17 cellular contexts compared by ENCODE assay signal in genomic region chr6:435442-436307, GRCh38. TPM values are rescaled to one million over a fixed set of nuclear protein-coding genes. Genes with fewer than 3 reads are reported as not detected.
DNase-seq lines count a peak whose midpoint lies in the region; ATAC-seq and TF ChIP-seq lines count a peak whose summit lies in the region.
"Had no signal": no experiment of that assay in that cellular context is flagged by ENCODE, and none has a peak within 500 bp of the region (broad histone marks: within the 10 kb centered on the region; RNA-seq: fewer than 3 reads in every experiment).

No MANE protein-coding gene starts in this region.

- no peak overlapping the region for H3K4me3 Mint-ChIP-seq in activated naive CD8-positive, alpha-beta T cell
- H3K4me3 Mint-ChIP-seq in activated naive CD8-positive, alpha-beta T cell treated with anti-CD3 and anti-CD28 coated beads, Interleukin-2, amount 50 U/mL, for 24 hours = no peak overlapping the region
- H3K4me3 Mint-ChIP-seq in T-helper 17 cell = no peak overlapping the region
- H3K4me3 Mint-ChIP-seq in stimulated activated naive CD8-positive, alpha-beta T cell treated with anti-CD3 and anti-CD28 coated beads, Interleukin-15, amount 100 ng/mL, for 72 hours = peak overlapping the region; percentile 72 to 74
- H3K4me3 Mint-ChIP-seq in glutamatergic neuron (ENCODE audit: unreplicated experiment) = no peak overlapping the region

- in situ Hi-C loops in brain microvascular endothelial cell (cut with HindIII; ENCODE audit: low pct_ligation_motif_present, low sequenced_read_pairs) = no loop called here

- H3K4me3 ChIP-seq in brain microvascular endothelial cell (ENCODE audit: low read depth, low read length) = no peak overlapping the region
- H3K4me3 ChIP-seq: colonic mucosa, right lobe of liver had no signal

- H3K27ac ChIP-seq in brain microvascular endothelial cell = peak overlapping the region; percentile 61
- H3K27ac ChIP-seq: colonic mucosa, right lobe of liver had no signal

- no peaks in the 10 kb centered on the region for H3K27me3 Mint-ChIP-seq in activated naive CD8-positive, alpha-beta T cell
- no peaks in the 10 kb centered on the region for H3K27me3 Mint-ChIP-seq in activated naive CD8-positive, alpha-beta T cell treated with anti-CD3 and anti-CD28 coated beads, Interleukin-2, amount 50 U/mL, for 24 hours
- H3K27me3 Mint-ChIP-seq in T-helper 17 cell (no peaks in the 10 kb centered on the region), glutamatergic neuron (ENCODE audit: unreplicated experiment) (peaks cover 2% of the 10 kb centered on the region)
- no peaks in the 10 kb centered on the region for H3K27me3 Mint-ChIP-seq in stimulated activated naive CD8-positive, alpha-beta T cell treated with anti-CD3 and anti-CD28 coated beads, Interleukin-15, amount 100 ng/mL, for 72 hours

- DNase-seq in activated naive CD8-positive, alpha-beta T cell treated with anti-CD3 and anti-CD28 coated beads, Interleukin-2, amount 50 U/mL, for 24 hours = no peak
- DNase-seq in T-helper 17 cell = no peak
- peak; percentile 18 for DNase-seq in brain microvascular endothelial cell
- DNase-seq in stimulated activated naive CD8-positive, alpha-beta T cell treated with anti-CD3 and anti-CD28 coated beads, Interleukin-15, amount 100 ng/mL, for 72 hours = peak in 1 of 2 donors; percentile 7
- no peak for DNase-seq in NCI-H510A (lab: John Stamatoyannopoulos, UW)
- no peak for DNase-seq in glutamatergic neuron
- no peak for DNase-seq in NCI-H1105 treated with DMSO at 0.1 percent for 48 hours (lab: John Stamatoyannopoulos, UW)
- DNase-seq: colonic mucosa, COR-L47, foreskin melanocyte, NCI-H2029 treated with DMSO at 0.1 percent for 48 hours, NCI-H524, right lobe of liver, SHP77 had no signal

- H3K36me3 Mint-ChIP-seq in activated naive CD8-positive, alpha-beta T cell = no peaks in the 10 kb centered on the region
- H3K36me3 Mint-ChIP-seq in activated naive CD8-positive, alpha-beta T cell treated with anti-CD3 and anti-CD28 coated beads, Interleukin-2, amount 50 U/mL, for 24 hours (ENCODE audit: low read depth) = no peaks in the 10 kb centered on the region
- H3K36me3 Mint-ChIP-seq in T-helper 17 cell (ENCODE audit: low read depth) (no peaks in the 10 kb centered on the region), glutamatergic neuron (ENCODE audit: unreplicated experiment) (peaks cover 3% of the 10 kb centered on the region)

- H3K4me1 Mint-ChIP-seq in activated naive CD8-positive, alpha-beta T cell (ENCODE audit: low read depth) = peaks cover 34% of the 10 kb centered on the region
- H3K4me1 Mint-ChIP-seq in activated naive CD8-positive, alpha-beta T cell treated with anti-CD3 and anti-CD28 coated beads, Interleukin-2, amount 50 U/mL, for 24 hours = peaks cover 52% of the 10 kb centered on the region
- H3K4me1 Mint-ChIP-seq in T-helper 17 cell (peaks cover 20% of the 10 kb centered on the region), glutamatergic neuron (ENCODE audit: low read depth, unreplicated experiment) (no peaks in the 10 kb centered on the region)
- peaks cover 59% of the 10 kb centered on the region for H3K4me1 Mint-ChIP-seq in stimulated activated naive CD8-positive, alpha-beta T cell treated with anti-CD3 and anti-CD28 coated beads, Interleukin-15, amount 100 ng/mL, for 72 hours

- H3K36me3 ChIP-seq in brain microvascular endothelial cell (replicated peaks) = no peaks in the 10 kb centered on the region
- H3K36me3 ChIP-seq: colonic mucosa, right lobe of liver had no signal

- peak overlapping the region; percentile 86 for H3K27ac Mint-ChIP-seq in activated naive CD8-positive, alpha-beta T cell
- no peak overlapping the region for H3K27ac Mint-ChIP-seq in activated naive CD8-positive, alpha-beta T cell treated with anti-CD3 and anti-CD28 coated beads, Interleukin-2, amount 50 U/mL, for 24 hours
- peak overlapping the region; percentile 54 for H3K27ac Mint-ChIP-seq in T-helper 17 cell
- peak overlapping the region in 1 of 2 donors; percentile 67 for H3K27ac Mint-ChIP-seq in stimulated activated naive CD8-positive, alpha-beta T cell treated with anti-CD3 and anti-CD28 coated beads, Interleukin-15, amount 100 ng/mL, for 72 hours
- H3K27ac Mint-ChIP-seq in glutamatergic neuron (ENCODE audit: unreplicated experiment) = no peak overlapping the region

- H3K27me3 ChIP-seq in brain microvascular endothelial cell (replicated peaks) = no peaks in the 10 kb centered on the region
- H3K27me3 ChIP-seq: colonic mucosa, right lobe of liver had no signal

- H3K9me3 ChIP-seq in T-helper 17 cell (ENCODE audit: control insufficient read depth, low read length, poor library complexity, severe bottlenecking) = no peaks in the 10 kb centered on the region
- H3K9me3 ChIP-seq: colonic mucosa, right lobe of liver had no signal

- no peak for ATAC-seq in activated naive CD8-positive, alpha-beta T cell treated with anti-CD3 and anti-CD28 coated beads, Interleukin-2, amount 50 U/mL, for 24 hours
- no peak for ATAC-seq in T-helper 17 cell
- ATAC-seq in stimulated activated naive CD8-positive, alpha-beta T cell treated with anti-CD3 and anti-CD28 coated beads, Interleukin-15, amount 100 ng/mL, for 72 hours = no peak

- H3K9me3 Mint-ChIP-seq in activated naive CD8-positive, alpha-beta T cell (ENCODE audit: low read depth) = no peaks in the 10 kb centered on the region
- no peaks in the 10 kb centered on the region for H3K9me3 Mint-ChIP-seq in activated naive CD8-positive, alpha-beta T cell treated with anti-CD3 and anti-CD28 coated beads, Interleukin-2, amount 50 U/mL, for 24 hours
- no peaks in the 10 kb centered on the region for H3K9me3 Mint-ChIP-seq in stimulated activated naive CD8-positive, alpha-beta T cell treated with anti-CD3 and anti-CD28 coated beads, Interleukin-15, amount 100 ng/mL, for 72 hours
- H3K9me3 Mint-ChIP-seq in glutamatergic neuron (ENCODE audit: unreplicated experiment) = no peaks in the 10 kb centered on the region

- TF ChIP-seq CTCF in brain microvascular endothelial cell (IDR thresholded peaks at IDR 0.05; ENCODE audit: low read depth, low read length, missing control alignments) (no peak), glutamatergic neuron (IDR thresholded peaks at IDR 0.05; ENCODE audit: partially characterized antibody, unreplicated experiment) (no peak)

RNA-seq across cellular contexts. Expression of gene IRF4, which starts 44.1 kb away (rescaled TPM):
- 10 to 100 TPM; 16.6 to 32.8 TPM for total RNA-seq in T-helper 17 cell
- total RNA-seq in glutamatergic neuron (ENCODE audit: unreplicated experiment) = 0.37 TPM
- total RNA-seq: endothelial cell of umbilical vein, IMR-90 had no signal

Comparison
In these comparisons a context has a peak if more than half of its experiments do, and no peak if none do; other contexts are left out.
1. H3K27ac Mint-ChIP-seq: peak in activated naive CD8-positive, alpha-beta T cell (single experiment) and T-helper 17 cell (single experiment); none in activated naive CD8-positive, alpha-beta T cell treated with anti-CD3 and anti-CD28 coated beads, Interleukin-2, amount 50 U/mL, for 24 hours (single experiment) and glutamatergic neuron (single experiment).
2. H3K4me3 Mint-ChIP-seq: peak in stimulated activated naive CD8-positive, alpha-beta T cell treated with anti-CD3 and anti-CD28 coated beads, Interleukin-15, amount 100 ng/mL, for 72 hours (2 of 2); none in activated naive CD8-positive, alpha-beta T cell (single experiment), activated naive CD8-positive, alpha-beta T cell treated with anti-CD3 and anti-CD28 coated beads, Interleukin-2, amount 50 U/mL, for 24 hours (single experiment), T-helper 17 cell (single experiment) and glutamatergic neuron (single experiment).
3. RNA of gene IRF4, which starts 44.1 kb away (total RNA-seq): 16.6 to 32.8 TPM in T-helper 17 cell; 0.37 TPM in glutamatergic neuron (single experiment); every median in the first group is over 10 times any median in the second.